Comparison of ENCODE assay signal across 10 cellular contexts in genomic region chr14:104872469-104873341, GRCh38. TPM values are rescaled to one million over a fixed set of nuclear protein-coding genes. Genes with fewer than 3 reads are reported as not detected.
DNase-seq lines count a peak whose midpoint lies in the region; ATAC-seq and TF ChIP-seq lines count a peak whose summit lies in the region.
"Had no signal": no experiment of that assay in that cellular context is flagged by ENCODE, and none has a peak within 500 bp of the region (broad histone marks: within the 10 kb centered on the region; RNA-seq: fewer than 3 reads in every experiment).

No MANE protein-coding gene starts in this region.

- H3K4me3 ChIP-seq in choroid plexus epithelial cell (ENCODE audit: low read depth, low read length) = peak overlapping the region; percentile 14
- no peak overlapping the region for H3K4me3 ChIP-seq in upper lobe of right lung

- TF ChIP-seq CTCF in choroid plexus epithelial cell (conservative IDR thresholded peaks at IDR 0.05; ENCODE audit: low read depth, low read length) (no peak), upper lobe of right lung (IDR thresholded peaks at IDR 0.05) (no peak)

- intact Hi-C loops in Right ventricle myocardium superior (cut with DNase I) (no loop called here), cardiac septum (cut with DNase I) (no loop called here), upper lobe of right lung (cut with DNase I) (no loop called here)

- no peaks in the 10 kb centered on the region for H3K4me1 ChIP-seq in upper lobe of right lung

- no peaks in the 10 kb centered on the region for H3K27me3 ChIP-seq in upper lobe of right lung

- no peaks in the 10 kb centered on the region for H3K9me3 ChIP-seq in upper lobe of right lung

- peak; percentile 62 for ATAC-seq in Right ventricle myocardium superior (ENCODE audit: poor library complexity)
- peak; percentile 41 for ATAC-seq in upper lobe of right lung
- ATAC-seq in GM19395 (IDR thresholded peaks at IDR 0.05; ENCODE audit: unreplicated experiment) = no peak
- no peak for ATAC-seq in GM21423 (IDR thresholded peaks at IDR 0.05; ENCODE audit: unreplicated experiment)

- no peak overlapping the region for H3K27ac ChIP-seq in upper lobe of right lung

- peak; percentile 68 for DNase-seq in Right ventricle myocardium superior
- DNase-seq in cardiac septum (ENCODE audit: low spot score) = no peak
- peak; percentile 58 for DNase-seq in choroid plexus epithelial cell (ENCODE audit: low read depth)
- DNase-seq in kidney tubule cell (ENCODE audit: low spot score) = peak; percentile 49
- DNase-seq in upper lobe of right lung = peak; percentile 72
- no peak for DNase-seq in amygdala (lab: John Stamatoyannopoulos, UW)
- DNase-seq: activated CD4-positive, alpha-beta T cell treated with anti-CD3 and anti-CD28 coated beads for 1 hour; NCI-H2081 had no signal

- H3K36me3 ChIP-seq in upper lobe of right lung = no peaks in the 10 kb centered on the region

RNA-seq across cellular contexts. Expression of gene CEP170B, which starts 7.6 kb away (rescaled TPM):
- total RNA-seq in Right ventricle myocardium superior = 9.5 TPM
- 19.2 TPM for total RNA-seq in cardiac septum
- 30.3 TPM for total RNA-seq in upper lobe of right lung

RNA-seq across cellular contexts. Expression of gene PLD4, which starts 52.0 kb away (rescaled TPM):
- total RNA-seq in Right ventricle myocardium superior (0.13 TPM), cardiac septum (0.51 TPM), upper lobe of right lung (3.1 TPM)

Comparison
In these comparisons a context has a peak if more than half of its experiments do, and no peak if none do; other contexts are left out.
1. DNase-seq: peak in Right ventricle myocardium superior (single experiment), choroid plexus epithelial cell (single experiment), kidney tubule cell (single experiment) and upper lobe of right lung (single experiment); none in cardiac septum (single experiment) and amygdala (0 of 56).
2. ATAC-seq: peak in Right ventricle myocardium superior (single experiment) and upper lobe of right lung (single experiment); none in GM19395 (single experiment) and GM21423 (single experiment).